ENCODE assay signal across 19 cellular contexts in genomic region chr2:32833709-32834108, GRCh38.
A peak's percentile ranks its signal among the peaks of the same experiment; 100 is the strongest.
DNase-seq lines count a peak whose midpoint lies in the region; ATAC-seq, FAIRE-seq and TF ChIP-seq lines count a peak whose summit lies in the region.
"Had no signal": no experiment of that assay in that cellular context is flagged by ENCODE, and none has a peak within 500 bp of the region (broad histone marks: within the 10 kb centered on the region; RNA-seq: fewer than 3 reads in every experiment).

No MANE protein-coding gene starts in this region.

- TF ChIP-seq POLR2A in K562 (conservative IDR thresholded peaks at IDR 0.05), result no peak

- H3K27ac ChIP-seq in SK-N-SH (ENCODE audit: low read depth in 2 of 2, low read length in 1 of 2) (peak overlapping the region; percentile 1 to 60; a peak in 2 of 4 replicates), K562 (ENCODE audit: extremely low read depth, low read depth, low read length) (no peak overlapping the region)
- no peak overlapping the region for H3K27ac ChIP-seq in CD8-positive, alpha-beta memory T cell (ENCODE audit: low read depth, low read length)
- H3K27ac ChIP-seq: BLaER1 had no signal

- TF ChIP-seq RAD21 in SK-N-SH (IDR thresholded peaks at IDR 0.05; ENCODE audit: low read length) (no peak), K562 (CRISPR knock-in tag; conservative IDR thresholded peaks at IDR 0.05 in 1 of 2, IDR thresholded peaks at IDR 0.05 in 1 of 2) (0 out of 4 replicates have a peak, but pooled peaks of 1 of the 2 experiments have one; percentile 12)

- no peaks in the 10 kb centered on the region for H3K27me3 Mint-ChIP-seq in nephron (ENCODE audit: low read depth)
- H3K27me3 Mint-ChIP-seq in CD8-positive, alpha-beta memory T cell, result no peaks in the 10 kb centered on the region

- peaks cover 4% of the 10 kb centered on the region for H3K36me3 Mint-ChIP-seq in nephron (ENCODE audit: low read depth)
- peaks cover 0 to 2% (median 0%) of the 10 kb centered on the region in 3 donors for H3K36me3 Mint-ChIP-seq in CD8-positive, alpha-beta memory T cell
- H3K36me3 Mint-ChIP-seq: CD14-positive monocyte; CD4-positive, alpha-beta memory T cell had no signal

- H3K9me2 ChIP-seq in SK-N-SH, result no peaks in the 10 kb centered on the region

- peaks cover 4% of the 10 kb centered on the region; the same call in 1 of the 2 replicates for H3K9me3 ChIP-seq in SK-N-SH
- H3K9me3 ChIP-seq in K562 (replicated peaks; ENCODE audit: control insufficient read depth, insufficient read depth, low read depth, low read length), result no peaks in the 10 kb centered on the region
- peaks cover 3% of the 10 kb centered on the region for H3K9me3 ChIP-seq in CD8-positive, alpha-beta memory T cell (ENCODE audit: low read length)

- POLR2A ChIA-PET in SK-N-SH (lab: Yijun Ruan, JAX) (no interaction called here), K562 (lab: Yijun Ruan, JAX) (no interaction called here)
- POLR2A ChIA-PET in CD8-positive, alpha-beta memory T cell (lab: Charles Lee), result no interaction called here

- no peak overlapping the region for H2AFZ ChIP-seq in SK-N-SH (ENCODE audit: low read depth)
- H2AFZ ChIP-seq in K562 (ENCODE audit: low read depth, low read length), result peak overlapping the region; percentile 11; the same call in 1 of the 2 replicates

- FAIRE-seq in K562 (lab: Jason Lieb, UNC), result peak; percentile 81
- FAIRE-seq: GM12878 had no signal

- H3K4me3 ChIP-seq in SK-N-SH (ENCODE audit: low read depth in 2 of 2, low read length in 1 of 2) (no peak overlapping the region), K562 (no peak overlapping the region)
- no peak overlapping the region for H3K4me3 ChIP-seq in CD8-positive, alpha-beta memory T cell (ENCODE audit: low read length)
- H3K4me3 ChIP-seq: BLaER1, GM12878 had no signal

- in situ Hi-C loops in K562 (cut with MboI), result no loop called here

- no peak for ATAC-seq in SK-N-SH treated with all-trans-retinoic acid at 6 μM for 48 hours
- ATAC-seq in K562, result peak; percentile 63
- no peak for ATAC-seq in GM19035 (IDR thresholded peaks at IDR 0.05; ENCODE audit: unreplicated experiment)
- ATAC-seq in HG03571 (IDR thresholded peaks at IDR 0.05; ENCODE audit: unreplicated experiment), result no peak
- ATAC-seq: GM12878 had no signal

- TF ChIP-seq EP300 in SK-N-SH (IDR thresholded peaks at IDR 0.05; ENCODE audit: borderline replicate concordance in 1 of 2, low read depth in 1 of 2, low read length in 1 of 2), result no peak
- no peak; the same call in 1 of the 2 replicates for TF ChIP-seq EP300 in K562 (IDR thresholded peaks at IDR 0.05; ENCODE audit: low read length)

- H3F3A ChIP-seq in SK-N-SH (replicated peaks; ENCODE audit: insufficient read depth), result peaks cover 11% of the 10 kb centered on the region

- H3K9me3 Mint-ChIP-seq in nephron, result no peaks in the 10 kb centered on the region
- peaks cover 8 to 16% (median 15%) of the 10 kb centered on the region in 5 donors for H3K9me3 Mint-ChIP-seq in CD8-positive, alpha-beta memory T cell

- H3K4me3 Mint-ChIP-seq in nephron, result no peak overlapping the region
- no peak overlapping the region for H3K4me3 Mint-ChIP-seq in CD8-positive, alpha-beta memory T cell
- H3K4me3 Mint-ChIP-seq: CD14-positive monocyte; CD4-positive, alpha-beta memory T cell; H9 had no signal

- H3K9me1 ChIP-seq in K562 (ENCODE audit: control insufficient read depth, insufficient read depth, low read length), result no peaks in the 10 kb centered on the region

- no peaks in the 10 kb centered on the region for H3K79me2 ChIP-seq in SK-N-SH (ENCODE audit: insufficient read depth)
- no peaks in the 10 kb centered on the region for H3K79me2 ChIP-seq in K562 (ENCODE audit: control insufficient read depth, insufficient read depth, low read length)

- WGBS in SK-N-SH (ENCODE audit: low lambda C conversion rate), result 81% methylated on average over 2 of the region's 2 CpGs
- 0% methylated on average over 2 of the region's 2 CpGs for WGBS in K562 (ENCODE audit: insufficient coverage, low coverage, missing lambda C conversion rate)

- TF ChIP-seq CTCF in SK-N-SH (IDR thresholded peaks at IDR 0.05) (no peak), K562 (IDR thresholded peaks at IDR 0.05 in 2 of 3, conservative IDR thresholded peaks at IDR 0.05 in 1 of 3; ENCODE audit: insufficient read depth in 2 of 3, low read depth in 1 of 3, low read length in 3 of 3) (no peak), nephron (IDR thresholded peaks at IDR 0.05; ENCODE audit: unreplicated experiment in 3 of 3) (no peak)

- intact Hi-C loops in K562 (cut with micrococcal nuclease), result loop anchor here (5.0 kb wide), 1 partner anchor 114 kb away; the partner anchor contains the start of gene LTBP1

- no TSS peak for BruUV-seq in K562 (replicated peaks; lab: Mats Ljungman, UMichigan)

- peak overlapping the region; percentile 46; the same call in 1 of the 2 replicates for H3K4me2 ChIP-seq in SK-N-SH
- peak overlapping the region; percentile 33; the same call in 1 of the 2 replicates for H3K4me2 ChIP-seq in K562 (ENCODE audit: insufficient read depth, low read length)
- H3K4me2 ChIP-seq: BLaER1 had no signal

- no peaks in the 10 kb centered on the region for H4K20me1 ChIP-seq in SK-N-SH (ENCODE audit: insufficient read depth)
- H4K20me1 ChIP-seq in K562 (replicated peaks; ENCODE audit: control insufficient read depth, insufficient read depth, low read length), result 0 out of 2 replicates have a peak, but pooled peaks cover 4% of the 10 kb centered on the region
- H4K20me1 ChIP-seq: BLaER1 had no signal

- H3K4me1 ChIP-seq in SK-N-SH (ENCODE audit: control insufficient read depth in 1 of 2, insufficient read depth in 2 of 2, low read depth in 1 of 2, low read length in 1 of 2) (peaks cover 10 to 26% of the 10 kb centered on the region in 2 experiments), K562 (replicated peaks in 1 of 2; ENCODE audit: control insufficient read depth in 2 of 2, insufficient read depth in 2 of 2, low read length in 2 of 2) (peaks cover 8 to 22% of the 10 kb centered on the region in 2 experiments; a peak in 4 of 5 replicates)
- no peaks in the 10 kb centered on the region for H3K4me1 ChIP-seq in CD8-positive, alpha-beta memory T cell (ENCODE audit: insufficient read depth, low read length)
- H3K4me1 ChIP-seq: BLaER1 had no signal

- DNase-seq in SK-N-SH (no peak), K562 (ENCODE audit: extremely low read depth in 1 of 4, low spot score in 3 of 4) (peak in 2 of 4 experiments; percentile 21 to 53)
- DNase-seq in CD8-positive, alpha-beta memory T cell, result no peak
- DNase-seq: 8988T; CD4-positive, alpha-beta memory T cell; COR-L47; DMS 273 treated with DMSO at 0.1 percent for 48 hours; DMS53; DND-41; EL; GOT3; H9 had no signal

- H3K27me3 ChIP-seq in SK-N-SH (ENCODE audit: insufficient read depth), result no peaks in the 10 kb centered on the region
- no peaks in the 10 kb centered on the region for H3K27me3 ChIP-seq in K562 (ENCODE audit: control insufficient read depth in 2 of 2, insufficient read depth in 2 of 2, low read length in 2 of 2)
- no peaks in the 10 kb centered on the region for H3K27me3 ChIP-seq in CD8-positive, alpha-beta memory T cell (ENCODE audit: insufficient read depth, low read length, poor library complexity, severe bottlenecking)
- H3K27me3 ChIP-seq: BLaER1 had no signal

- no peak overlapping the region for H3K9ac ChIP-seq in SK-N-SH
- no peak overlapping the region for H3K9ac ChIP-seq in K562 (ENCODE audit: insufficient read depth in 1 of 2, low read depth in 2 of 2, low read length in 2 of 2)
- H3K9ac ChIP-seq: BLaER1 had no signal

- H3K27ac Mint-ChIP-seq in nephron, result peak overlapping the region; percentile 27 to 75 (median 55)
- no peak overlapping the region for H3K27ac Mint-ChIP-seq in CD8-positive, alpha-beta memory T cell
- H3K27ac Mint-ChIP-seq: CD14-positive monocyte; CD4-positive, alpha-beta memory T cell; H9 had no signal

- CTCF ChIA-PET in SK-N-SH (lab: Yijun Ruan, JAX) (no interaction called here), K562 (lab: Yijun Ruan, JAX; ENCODE audit: low intra/inter-chr PET ratio) (no interaction called here)
- CTCF ChIA-PET in CD8-positive, alpha-beta memory T cell (lab: Charles Lee), result no interaction called here

- H3K36me3 ChIP-seq in SK-N-SH (replicated peaks in 1 of 2; ENCODE audit: control insufficient read depth in 1 of 2, insufficient read depth in 2 of 2, low read length in 1 of 2), result no peaks in the 10 kb centered on the region
- H3K36me3 ChIP-seq in K562 (ENCODE audit: control insufficient read depth, insufficient read depth, low read length), result no peaks in the 10 kb centered on the region
- no peaks in the 10 kb centered on the region for H3K36me3 ChIP-seq in CD8-positive, alpha-beta memory T cell (ENCODE audit: insufficient read depth, low read length)
- H3K36me3 ChIP-seq: BLaER1 had no signal

- peaks cover 58% of the 10 kb centered on the region for H3K4me1 Mint-ChIP-seq in nephron
- H3K4me1 Mint-ChIP-seq in CD8-positive, alpha-beta memory T cell, result peaks cover 0 to 12% (median 5%) of the 10 kb centered on the region in 3 donors

TF ChIP-seq in SK-N-SH, 30 proteins besides CTCF, POLR2A, EP300 and RAD21:
- TF ChIP-seq TAF1 (IDR thresholded peaks at IDR 0.05; ENCODE audit: borderline replicate concordance, low read depth, low read length), result no peak
- TF ChIP-seq MXI1 (IDR thresholded peaks at IDR 0.05; ENCODE audit: low read depth, low read length), result no peak

TF ChIP-seq in SK-N-SH treated with all-trans-retinoic acid at 6 μM for 48 hours, 23 proteins besides CTCF, POLR2A, EP300 and RAD21:
- TF ChIP-seq TOX (CRISPR knock-in tag; IDR thresholded peaks at IDR 0.05; ENCODE audit: borderline replicate concordance), result no peak
- no peak for TF ChIP-seq RARB (CRISPR knock-in tag; IDR thresholded peaks at IDR 0.05)

TF ChIP-seq in K562, 482 proteins besides CTCF, POLR2A, EP300 and RAD21 (continues in another document):
- TF ChIP-seq POLR2AphosphoS2 (IDR thresholded peaks at IDR 0.05; ENCODE audit: low read length), result no peak
- peak; percentile 80 for TF ChIP-seq NFIC (IDR thresholded peaks at IDR 0.05)
- peak; percentile 53 for TF ChIP-seq CBFA2T3 (IDR thresholded peaks at IDR 0.05)
- no peak for TF ChIP-seq NCOR1 (IDR thresholded peaks at IDR 0.05)
- peak; percentile 19; the same call in 1 of the 2 replicates for TF ChIP-seq USF2 (CRISPR knock-in tag; IDR thresholded peaks at IDR 0.05)

Comparison
In these comparisons a context has a peak if more than half of its experiments do, and no peak if none do; other contexts are left out.
1. H3K27ac ChIP-seq: peak in SK-N-SH (2 of 2); none in K562 (single experiment) and CD8-positive, alpha-beta memory T cell (single experiment).
2. H3K27ac Mint-ChIP-seq: peak in nephron (3 of 3); none in CD8-positive, alpha-beta memory T cell (0 of 8).
3. Of the 27 proteins assayed by ChIP-seq in both K562 and SK-N-SH: peak only in K562: NFIC and USF2; only in SK-N-SH: none; in both: none; in neither: 23; mixed calls (peak in some experiments, not most) for 2.